ENCODE assay signal across 14 cellular contexts in genomic region chr17:7881655-7882054, GRCh38. TPM values are rescaled to one million over a fixed set of nuclear protein-coding genes. Genes with fewer than 3 reads are reported as not detected.
DNase-seq lines count a peak whose midpoint lies in the region; ATAC-seq, FAIRE-seq and TF ChIP-seq lines count a peak whose summit lies in the region.
"Had no signal": no experiment of that assay in that cellular context is flagged by ENCODE, and none has a peak within 500 bp of the region (broad histone marks: within the 10 kb centered on the region; RNA-seq: fewer than 3 reads in every experiment).

No MANE protein-coding gene starts in this region.

- POLR2A ChIA-PET in GM12878 (lab: Charles Lee), result no interaction called here

- peak overlapping the region; percentile 53 for H3K27ac ChIP-seq in HL-60 (replicated peaks)
- H3K27ac ChIP-seq in GM12878 (ENCODE audit: control insufficient read depth, insufficient read depth), result peak overlapping the region; percentile 10; the same call in 1 of the 2 replicates
- peak overlapping the region in 3 of 4 donors; percentile 22 to 93 (median 49) for H3K27ac ChIP-seq in sigmoid colon
- peak overlapping the region in 2 of 4 donors; percentile 87 to 95 for H3K27ac ChIP-seq in gastroesophageal sphincter

- RAD21 ChIA-PET in GM12878 (lab: Charles Lee; ENCODE audit: unreplicated experiment), result interaction anchor here (0.6 kb wide), 1 partner anchor 25 kb away, joined by 3 read pairs; the partner anchor contains the start of gene NAA38

- no peak for FAIRE-seq in GM12878 (lab: Jason Lieb, UNC)
- FAIRE-seq: H54 had no signal

- TF ChIP-seq POLR2A in GM12878 (IDR thresholded peaks at IDR 0.05; ENCODE audit: low read depth, low read length) (no peak), sigmoid colon (IDR thresholded peaks at IDR 0.05) (no peak), gastroesophageal sphincter (IDR thresholded peaks at IDR 0.05) (no peak)

- DNase-seq in HL-60 (ENCODE audit: low read depth in 1 of 2, low spot score in 1 of 2) (peak in 1 of 2 experiments; percentile 17), NCI-H345 (lab: John Stamatoyannopoulos, UW) (peak; percentile 17), GM12878 (ENCODE audit: low read depth, low spot score) (no peak), sigmoid colon (no peak), NCI-H2227 (lab: John Stamatoyannopoulos, UW; ENCODE audit: unreplicated experiment) (no peak)
- no peak for DNase-seq in activated CD4-positive, alpha-beta T cell treated with anti-CD3 and anti-CD28 coated beads for 4 hours
- DNase-seq: activated CD8-positive, alpha-beta T cell treated with anti-CD3 and anti-CD28 coated beads, Interleukin-2, amount 10 ng/mL, durations not matched to agents 7 days and 5 days; activated naive CD8-positive, alpha-beta T cell treated with anti-CD3 and anti-CD28 coated beads, Interleukin-2, amount 50 U/mL, for 24 hours; GF-D8; naive thymus-derived CD8-positive, alpha-beta T cell; NCI-H146 had no signal

- WGBS in GM12878 (ENCODE audit: insufficient coverage, insufficient replicate concordance, low lambda C conversion rate, missing lambda C conversion rate), result 11% methylated on average over 3 of the region's 3 CpGs
- 33 to 46% methylated on average over 3 of the region's 3 CpGs for WGBS in sigmoid colon, 2 donors
- 25 to 31% methylated on average over 3 of the region's 3 CpGs for WGBS in gastroesophageal sphincter (ENCODE audit: low coverage in 1 of 2), 2 donors

- CTCF ChIA-PET in GM12878 (lab: Yijun Ruan, JAX), result interaction anchor here (1.0 to 8.9 kb wide), 3 partner anchors 12 to 24 kb away, joined by 3 to 75 read pairs (median 5); partner anchors contain the start of gene NAA38

- peaks cover 19% of the 10 kb centered on the region for H3K79me2 ChIP-seq in GM12878 (ENCODE audit: control insufficient read depth, insufficient read depth, low read length)

- H3K36me3 ChIP-seq in GM12878 (ENCODE audit: control insufficient read depth in 2 of 2, insufficient read depth in 2 of 2, low read length in 1 of 2) (peaks cover 0 to 2% of the 10 kb centered on the region in 2 experiments; a peak in 1 of 4 replicates), sigmoid colon (peaks cover 0 to 11% (median 0%) of the 10 kb centered on the region in 4 donors), gastroesophageal sphincter (peaks cover 0 to 16% of the 10 kb centered on the region in 2 donors)

- BruUV-seq in GM12878 (replicated peaks; lab: Mats Ljungman, UMichigan), result no TSS peak

- TF ChIP-seq EP300 in GM12878 (IDR thresholded peaks at IDR 0.05; ENCODE audit: borderline replicate concordance in 1 of 2, control insufficient read depth in 1 of 2, low read depth in 2 of 2, low read length in 2 of 2) (no peak), sigmoid colon (IDR thresholded peaks at IDR 0.05) (no peak), gastroesophageal sphincter (IDR thresholded peaks at IDR 0.05) (no peak)

- SMC1A ChIA-PET in GM12878 (lab: Charles Lee; ENCODE audit: uncharacterized antibody, unreplicated experiment), result no interaction called here

- no peaks in the 10 kb centered on the region for H3K9me3 ChIP-seq in GM12878 (replicated peaks; ENCODE audit: control insufficient read depth, insufficient read depth, low read length)
- H3K9me3 ChIP-seq in sigmoid colon, result no peaks in the 10 kb centered on the region
- H3K9me3 ChIP-seq in gastroesophageal sphincter, result no peaks in the 10 kb centered on the region

- H2AFZ ChIP-seq in GM12878 (ENCODE audit: control insufficient read depth, low read depth, low read length), result no peak overlapping the region

- peak overlapping the region; percentile 20; the same call in 1 of the 2 replicates for H3K9ac ChIP-seq in GM12878 (ENCODE audit: control insufficient read depth, insufficient read depth, low read length)

- H3K4me3 ChIP-seq in HL-60 (replicated peaks; ENCODE audit: insufficient read depth, low read length) (no peak overlapping the region), GM12878 (peak overlapping the region; percentile 58), sigmoid colon (no peak overlapping the region), gastroesophageal sphincter (no peak overlapping the region)

- H4K20me1 ChIP-seq in GM12878 (ENCODE audit: control insufficient read depth, insufficient read depth), result no peaks in the 10 kb centered on the region

- ATAC-seq in GM12878 (no peak), GM21717 (IDR thresholded peaks at IDR 0.05; ENCODE audit: unreplicated experiment) (no peak), gastroesophageal sphincter (no peak)
- ATAC-seq: activated CD8-positive, alpha-beta T cell treated with anti-CD3 and anti-CD28 coated beads, Interleukin-2, amount 10 ng/mL, durations not matched to agents 7 days and 5 days; activated naive CD8-positive, alpha-beta T cell treated with anti-CD3 and anti-CD28 coated beads, Interleukin-2, amount 50 U/mL, for 24 hours; naive thymus-derived CD8-positive, alpha-beta T cell had no signal

- peak overlapping the region; percentile 57 for H3K4me2 ChIP-seq in GM12878 (ENCODE audit: control insufficient read depth, insufficient read depth)

- peaks cover 17% of the 10 kb centered on the region for H3K4me1 ChIP-seq in GM12878 (ENCODE audit: control insufficient read depth, insufficient read depth, low read length)
- H3K4me1 ChIP-seq in sigmoid colon, result peaks cover 0 to 42% (median 41%) of the 10 kb centered on the region in 4 donors
- H3K4me1 ChIP-seq in gastroesophageal sphincter, result peaks cover 0 to 49% (median 17%) of the 10 kb centered on the region in 3 donors

- no peak for TF ChIP-seq RAD21 in GM12878 (IDR thresholded peaks at IDR 0.05; ENCODE audit: insufficient read depth, low read depth, low read length)

- H3K27me3 ChIP-seq in HL-60 (ENCODE audit: insufficient read depth, poor library complexity, severe bottlenecking), result no peaks in the 10 kb centered on the region
- H3K27me3 ChIP-seq in GM12878 (replicated peaks in 1 of 2; ENCODE audit: control insufficient read depth in 2 of 2, insufficient read depth in 2 of 2, low read length in 1 of 2), result no peaks in the 10 kb centered on the region
- H3K27me3 ChIP-seq in sigmoid colon, result no peaks in the 10 kb centered on the region
- no peaks in the 10 kb centered on the region for H3K27me3 ChIP-seq in gastroesophageal sphincter

- intact Hi-C loops in GM12878 (cut with micrococcal nuclease; ENCODE audit: unreplicated experiment), result no loop called here
- intact Hi-C loops in sigmoid colon (cut with DNase I), result loop anchor here (2.0 kb wide), 1 partner anchor 17 kb away; no protein-coding TSS in a partner anchor

- in situ Hi-C loops in GM12878 (cut with MboI), result no loop called here

- TF ChIP-seq CTCF in HL-60 (IDR thresholded peaks at IDR 0.05; ENCODE audit: insufficient read depth, low read length) (no peak), GM12878 (IDR thresholded peaks at IDR 0.05 in 2 of 3, conservative IDR thresholded peaks at IDR 0.05 in 1 of 3; ENCODE audit: control insufficient read depth in 2 of 3, extremely low read depth in 1 of 3, insufficient read depth in 1 of 3, low read depth in 3 of 3, low read length in 3 of 3) (no peak), sigmoid colon (IDR thresholded peaks at IDR 0.05) (no peak), gastroesophageal sphincter (IDR thresholded peaks at IDR 0.05) (no peak)

RNA-seq across cellular contexts. Expression of gene CHD3, which starts 6.9 kb away (rescaled TPM):
- 85.9 and 102 TPM in 2 replicates for total RNA-seq in GM12878 (2013; cell fraction: nucleolus; rRNA removed)
- 53.9 and 58.8 TPM in 2 replicates for total RNA-seq in GM12878 (2014; rRNA removed)
- 36.8 and 37.4 TPM in 2 replicates for total RNA-seq in GM12878 (2014; rRNA removed; fragmentation: Illumina TruSeq; extraction: Trizol)
- 77.5 and 86.8 TPM in 2 replicates for total RNA-seq in GM12878 (2021)
- polyA plus RNA-seq in GM12878 (2011; ENCODE audit: low read depth), result 32.2 TPM
- 32.2 and 40.8 TPM in 2 replicates for polyA plus RNA-seq in GM12878 (2011; rRNA removed)
- 54.9 and 68.6 TPM in 2 replicates for polyA plus RNA-seq in GM12878 (2011; cell fraction: cytosol; rRNA removed)
- 210 and 271 TPM in 2 replicates for polyA plus RNA-seq in GM12878 (2011; cell fraction: nucleus; rRNA removed)
- 61.0 and 78.0 TPM in 2 replicates for polyA plus RNA-seq in GM12878 (2012)
- 53.9 and 56.1 TPM in 2 replicates for polyA plus RNA-seq in GM12878 (2014; fragmentation: Illumina TruSeq; extraction: Trizol)
- 1 to 10 TPM; 1.4 to 3.3 TPM for polyA plus RNA-seq in GM12878 (2014; fragmentation: Nextera tagmentation; extraction: Ambion mirVana)
- polyA plus RNA-seq in GM12878 (2014; rRNA removed), result 55.1 and 69.0 TPM in 2 replicates
- polyA plus RNA-seq in GM12878 (2016; fragmentation: Nextera tagmentation; extraction: Ambion mirVana), result 10 to 100 TPM; 13.2 to 14.4 TPM
- polyA minus RNA-seq in GM12878 (2011; rRNA and poly(A)+ RNA removed), result 62.9 and 77.4 TPM in 2 replicates
- 29.1 and 43.7 TPM in 2 replicates for polyA minus RNA-seq in GM12878 (2011; cell fraction: cytosol; rRNA and poly(A)+ RNA removed)
- polyA minus RNA-seq in GM12878 (2011; cell fraction: nucleus; rRNA and poly(A)+ RNA removed), result 36.8 and 69.3 TPM in 2 replicates
- 100 to 1,000 TPM in 3 of 4 donors, 10 to 100 TPM in 1; 97.2 to 147 (median 117) TPM for total RNA-seq in sigmoid colon
- polyA plus RNA-seq in sigmoid colon, result 10 to 100 TPM; 33.8 to 88.9 (median 47.4) TPM
- 100 to 1,000 TPM in 3 of 4 donors, 10 to 100 TPM in 1; 56.7 to 134 (median 120) TPM for total RNA-seq in gastroesophageal sphincter

RNA-seq across cellular contexts. Expression of gene CYB5D1, which starts 23.9 kb away (rescaled TPM):
- 6.3 and 10.0 TPM in 2 replicates for total RNA-seq in GM12878 (2013; cell fraction: nucleolus; rRNA removed)
- total RNA-seq in GM12878 (2014; rRNA removed) (6.8 and 8.4 TPM in 2 replicates), GM12878 (2014; rRNA removed; fragmentation: Illumina TruSeq; extraction: Trizol) (5.8 and 6.6 TPM in 2 replicates), GM12878 (2021) (7.7 and 7.9 TPM in 2 replicates), sigmoid colon (10 to 100 TPM in 2 of 4 donors, 1 to 10 TPM in 2; 7.1 to 14.4 (median 10.7) TPM), gastroesophageal sphincter (10 to 100 TPM; 12.0 to 18.7 (median 13.7) TPM)
- polyA plus RNA-seq in GM12878 (2011; ENCODE audit: low read depth), result 2.1 TPM
- polyA plus RNA-seq in GM12878 (2011; rRNA removed) (6.1 and 7.3 TPM in 2 replicates), GM12878 (2014; fragmentation: Illumina TruSeq; extraction: Trizol) (8.7 and 10.7 TPM in 2 replicates), GM12878 (2014; fragmentation: Nextera tagmentation; extraction: Ambion mirVana) (1 to 10 TPM; 1.6 TPM), GM12878 (2014; rRNA removed) (6.9 and 8.1 TPM in 2 replicates), GM12878 (2016; fragmentation: Nextera tagmentation; extraction: Ambion mirVana) (1 to 10 TPM; 4.3 to 5.0 TPM), sigmoid colon (1 to 10 TPM; 4.2 to 8.6 (median 4.6) TPM)
- 5.0 and 6.7 TPM in 2 replicates for polyA plus RNA-seq in GM12878 (2011; cell fraction: cytosol; rRNA removed)
- polyA plus RNA-seq in GM12878 (2011; cell fraction: nucleus; rRNA removed), result 3.3 and 4.2 TPM in 2 replicates
- 4.1 and 5.5 TPM in 2 replicates for polyA plus RNA-seq in GM12878 (2012)
- polyA minus RNA-seq in GM12878 (2011; rRNA and poly(A)+ RNA removed), result 3.7 and 6.3 TPM in 2 replicates
- 1.6 and 2.4 TPM in 2 replicates for polyA minus RNA-seq in GM12878 (2011; cell fraction: cytosol; rRNA and poly(A)+ RNA removed)
- polyA minus RNA-seq in GM12878 (2011; cell fraction: nucleus; rRNA and poly(A)+ RNA removed), result 3.1 and 11.2 TPM in 2 replicates

RNA-seq across cellular contexts. Expression of gene NAA38, which starts 24.3 kb away (rescaled TPM):
- 5.1 and 8.1 TPM in 2 replicates for total RNA-seq in GM12878 (2013; cell fraction: nucleolus; rRNA removed)
- total RNA-seq in GM12878 (2014; rRNA removed), result 197 and 248 TPM in 2 replicates
- 98.5 and 108 TPM in 2 replicates for total RNA-seq in GM12878 (2014; rRNA removed; fragmentation: Illumina TruSeq; extraction: Trizol)
- 112 and 116 TPM in 2 replicates for total RNA-seq in GM12878 (2021)
- 18.5 TPM for polyA plus RNA-seq in GM12878 (2011; ENCODE audit: low read depth)
- 28.4 and 82.1 TPM in 2 replicates for polyA plus RNA-seq in GM12878 (2011; rRNA removed)
- polyA plus RNA-seq in GM12878 (2011; cell fraction: cytosol; rRNA removed), result 113 and 206 TPM in 2 replicates
- polyA plus RNA-seq in GM12878 (2011; cell fraction: nucleus; rRNA removed), result 131 and 137 TPM in 2 replicates
- polyA plus RNA-seq in GM12878 (2012), result 83.2 and 107 TPM in 2 replicates
- polyA plus RNA-seq in GM12878 (2014; fragmentation: Illumina TruSeq; extraction: Trizol), result 2.7 and 31.5 TPM in 2 replicates
- polyA plus RNA-seq in GM12878 (2014; fragmentation: Nextera tagmentation; extraction: Ambion mirVana), result 100 to 1,000 TPM; 206 to 231 TPM
- 223 and 292 TPM in 2 replicates for polyA plus RNA-seq in GM12878 (2014; rRNA removed)
- polyA plus RNA-seq in GM12878 (2016; fragmentation: Nextera tagmentation; extraction: Ambion mirVana), result 100 to 1,000 TPM; 323 to 337 TPM
- polyA minus RNA-seq in GM12878 (2011; rRNA and poly(A)+ RNA removed), result 15.4 and 31.2 TPM in 2 replicates
- polyA minus RNA-seq in GM12878 (2011; cell fraction: cytosol; rRNA and poly(A)+ RNA removed), result 64.1 and 73.8 TPM in 2 replicates
- 21.2 and 34.0 TPM in 2 replicates for polyA minus RNA-seq in GM12878 (2011; cell fraction: nucleus; rRNA and poly(A)+ RNA removed)
- total RNA-seq in sigmoid colon, result 100 to 1,000 TPM in 3 of 4 donors, 10 to 100 TPM in 1; 92.4 to 206 (median 106) TPM
- polyA plus RNA-seq in sigmoid colon, result 100 to 1,000 TPM in 2 of 3 donors, 10 to 100 TPM in 1; 99.4 to 148 (median 138) TPM
- total RNA-seq in gastroesophageal sphincter, result 10 to 100 TPM; 60.5 to 84.7 (median 69.8) TPM

RNA-seq across cellular contexts. Expression of gene TMEM88, which starts 26.8 kb away (rescaled TPM):
- total RNA-seq in GM12878 (2013; cell fraction: nucleolus; rRNA removed), result 3.8 and 4.1 TPM in 2 replicates
- total RNA-seq in GM12878 (2014; rRNA removed) (0.16 and 0.62 TPM in 2 replicates), GM12878 (2014; rRNA removed; fragmentation: Illumina TruSeq; extraction: Trizol) (0.28 TPM in 1 of 2 replicates, not detected in the other), GM12878 (2021) (0.69 and 1.1 TPM in 2 replicates), sigmoid colon (10 to 100 TPM in 3 of 4 donors, 1 to 10 TPM in 1; 6.8 to 19.9 (median 10.5) TPM), gastroesophageal sphincter (10 to 100 TPM in 3 of 4 donors, 1 to 10 TPM in 1; 6.5 to 41.6 (median 29.6) TPM)
- not detected for polyA plus RNA-seq in GM12878 (2011; ENCODE audit: low read depth)
- polyA plus RNA-seq in GM12878 (2011; rRNA removed) (0.20 TPM in 1 of 2 replicates, not detected in the other), GM12878 (2014; fragmentation: Illumina TruSeq; extraction: Trizol) (0.21 TPM in 1 of 2 replicates, not detected in the other), GM12878 (2014; fragmentation: Nextera tagmentation; extraction: Ambion mirVana) (not detected), GM12878 (2014; rRNA removed) (0.22 and 2.2 TPM in 2 replicates), GM12878 (2016; fragmentation: Nextera tagmentation; extraction: Ambion mirVana) (under 1 TPM in 1 of 2 experiments, not detected in 1; 0.24 TPM), sigmoid colon (10 to 100 TPM in 1 of 3 donors, 1 to 10 TPM in 2; 2.4 to 11.4 (median 9.0) TPM)
- 0.17 and 0.27 TPM in 2 replicates for polyA plus RNA-seq in GM12878 (2011; cell fraction: cytosol; rRNA removed)
- polyA plus RNA-seq in GM12878 (2011; cell fraction: nucleus; rRNA removed), result 3.4 and 5.0 TPM in 2 replicates
- polyA plus RNA-seq in GM12878 (2012), result 1.2 TPM in 2 replicates
- polyA minus RNA-seq in GM12878 (2011; rRNA and poly(A)+ RNA removed), result not detected in 2 replicates
- not detected in 2 replicates for polyA minus RNA-seq in GM12878 (2011; cell fraction: cytosol; rRNA and poly(A)+ RNA removed)
- polyA minus RNA-seq in GM12878 (2011; cell fraction: nucleus; rRNA and poly(A)+ RNA removed), result 0.97 and 1.9 TPM in 2 replicates
- polyA plus RNA-seq: naive thymus-derived CD8-positive, alpha-beta T cell had no signal

RNA-seq across cellular contexts. Expression of gene RNF227, which starts 34.4 kb away (rescaled TPM):
- total RNA-seq in GM12878 (2013; cell fraction: nucleolus; rRNA removed), result 5.9 and 6.1 TPM in 2 replicates
- 1.0 and 1.3 TPM in 2 replicates for total RNA-seq in GM12878 (2014; rRNA removed)
- total RNA-seq in GM12878 (2014; rRNA removed; fragmentation: Illumina TruSeq; extraction: Trizol), result 1.0 and 1.3 TPM in 2 replicates
- total RNA-seq in GM12878 (2021), result 0.90 and 1.6 TPM in 2 replicates
- polyA plus RNA-seq in GM12878 (2011; ENCODE audit: low read depth), result 0.88 TPM
- 2.8 and 3.5 TPM in 2 replicates for polyA plus RNA-seq in GM12878 (2011; rRNA removed)
- 6.5 and 7.8 TPM in 2 replicates for polyA plus RNA-seq in GM12878 (2011; cell fraction: cytosol; rRNA removed)
- polyA plus RNA-seq in GM12878 (2011; cell fraction: nucleus; rRNA removed), result 2.0 and 2.1 TPM in 2 replicates
- polyA plus RNA-seq in GM12878 (2012), result 1.8 and 1.9 TPM in 2 replicates
- polyA plus RNA-seq in GM12878 (2014; fragmentation: Illumina TruSeq; extraction: Trizol), result 1.1 and 1.5 TPM in 2 replicates
- polyA plus RNA-seq in GM12878 (2014; fragmentation: Nextera tagmentation; extraction: Ambion mirVana), result under 1 TPM; 0.49 to 0.87 TPM
- 1.7 and 5.0 TPM in 2 replicates for polyA plus RNA-seq in GM12878 (2014; rRNA removed)
- 1 to 10 TPM; 1.2 to 2.4 TPM for polyA plus RNA-seq in GM12878 (2016; fragmentation: Nextera tagmentation; extraction: Ambion mirVana)
- 1.0 and 1.5 TPM in 2 replicates for polyA minus RNA-seq in GM12878 (2011; rRNA and poly(A)+ RNA removed)
- 0.67 and 0.94 TPM in 2 replicates for polyA minus RNA-seq in GM12878 (2011; cell fraction: cytosol; rRNA and poly(A)+ RNA removed)
- polyA minus RNA-seq in GM12878 (2011; cell fraction: nucleus; rRNA and poly(A)+ RNA removed), result 0.36 and 0.96 TPM in 2 replicates
- 1 to 10 TPM; 3.2 to 4.5 (median 4.2) TPM for total RNA-seq in sigmoid colon
- polyA plus RNA-seq in sigmoid colon, result 1 to 10 TPM in 2 of 3 donors, under 1 TPM in 1; 0.69 to 3.6 (median 1.8) TPM
- total RNA-seq in gastroesophageal sphincter, result 1 to 10 TPM; 1.6 to 5.4 (median 2.1) TPM
